In genomic region chr3:104631254-104631653, GRCh38 we compare ENCODE assay signal across 26 cellular contexts.
"Had no signal": no experiment of that assay in that cellular context is flagged by ENCODE, and none has a peak within 500 bp of the region (broad histone marks: within the 10 kb centered on the region; RNA-seq: fewer than 3 reads in every experiment).

No MANE protein-coding gene starts in this region.

- H3K4me3 Mint-ChIP-seq: mesothelial cell of epicardium; naive thymus-derived CD4-positive, alpha-beta T cell; natural killer cell treated with Interleukin-12 subunit alpha and Interleukin-12 subunit beta and Interleukin-15 and Interleukin-18, amount 100 ng/mL, for 72 hours; stimulated activated naive B cell treated with anti-CD40 and anti-IgM and Interleukin-4, amounts not matched to agents 10 μg/mL and 1 μg/mL and 100 μg/mL, for 72 hours; stimulated activated naive CD8-positive, alpha-beta T cell treated with anti-CD3 and anti-CD28 coated beads, Interleukin-15, Interleukin-2, amounts not matched to agents 100 ng/mL and 50 ng/mL, for 24 hours; type B pancreatic cell had no signal

- FAIRE-seq: keratinocyte had no signal

- H3K27ac ChIP-seq: heart left ventricle, left lung, lower lobe of right lung, ovary, right atrium auricular region, right lobe of liver, tibial nerve, vagina had no signal

- H3K27ac Mint-ChIP-seq: mesothelial cell of epicardium; naive thymus-derived CD4-positive, alpha-beta T cell; natural killer cell treated with Interleukin-12 subunit alpha and Interleukin-12 subunit beta and Interleukin-15 and Interleukin-18, amount 100 ng/mL, for 72 hours; progenitor cell of endocrine pancreas; stimulated activated naive B cell treated with anti-CD40 and anti-IgM and Interleukin-4, amounts not matched to agents 10 μg/mL and 1 μg/mL and 100 μg/mL, for 72 hours; stimulated activated naive CD8-positive, alpha-beta T cell treated with anti-CD3 and anti-CD28 coated beads, Interleukin-15, Interleukin-2, amounts not matched to agents 100 ng/mL and 50 ng/mL, for 24 hours; type B pancreatic cell had no signal

- H3K4me2 ChIP-seq: smooth muscle cell had no signal

- H3K4me3 ChIP-seq: heart left ventricle, left lung, lower lobe of right lung, ovary, right atrium auricular region, right lobe of liver, smooth muscle cell, tibial nerve, vagina had no signal

- H3K4me1 Mint-ChIP-seq: mesothelial cell of epicardium; naive thymus-derived CD4-positive, alpha-beta T cell had no signal

- DNase-seq: heart left ventricle; hypothalamus; left colon; left lung; lower lobe of right lung; mammary epithelial cell; mesendoderm; naive thymus-derived CD4-positive, alpha-beta T cell; ovary; right lobe of liver; stimulated activated CD4-positive, alpha-beta T cell treated with anti-CD3 and anti-CD28 coated beads, Interleukin-1b, Interleukin-23, amount 100 ng/mL, for 48 hours; stimulated activated CD4-positive, alpha-beta T cell treated with anti-CD3 and anti-CD28 coated beads, Interleukin-2, amount 100 ng/mL, for 48 hours; stimulated activated CD4-positive, alpha-beta T cell treated with anti-CD3 and anti-CD28 coated beads, Interleukin-4, amount 100 ng/mL, for 4 hours; stimulated activated CD8-positive, alpha-beta memory T cell treated with anti-CD3 and anti-CD28 coated beads, Interleukin-4, amount 100 ng/mL, for 48 hours; stimulated activated naive B cell treated with anti-CD40 and anti-IgM and Interleukin-4, amounts not matched to agents 10 μg/mL and 1 μg/mL and 100 μg/mL, for 72 hours; substantia nigra had no signal

- H3K36me3 ChIP-seq: heart left ventricle, left lung, lower lobe of right lung, ovary, right atrium auricular region, right lobe of liver, tibial nerve, vagina had no signal

- H3K27me3 Mint-ChIP-seq: natural killer cell treated with Interleukin-12 subunit alpha and Interleukin-12 subunit beta and Interleukin-15 and Interleukin-18, amount 100 ng/mL, for 72 hours; progenitor cell of endocrine pancreas; stimulated activated naive CD8-positive, alpha-beta T cell treated with anti-CD3 and anti-CD28 coated beads, Interleukin-15, Interleukin-2, amounts not matched to agents 100 ng/mL and 50 ng/mL, for 24 hours; type B pancreatic cell had no signal

- H3K9me3 Mint-ChIP-seq: stimulated activated naive CD8-positive, alpha-beta T cell treated with anti-CD3 and anti-CD28 coated beads, Interleukin-15, Interleukin-2, amounts not matched to agents 100 ng/mL and 50 ng/mL, for 24 hours had no signal

- H3K9me3 ChIP-seq: heart left ventricle, lower lobe of right lung, ovary, right atrium auricular region, right lobe of liver, tibial nerve, vagina had no signal

- H3K36me3 Mint-ChIP-seq: naive thymus-derived CD4-positive, alpha-beta T cell; natural killer cell treated with Interleukin-12 subunit alpha and Interleukin-12 subunit beta and Interleukin-15 and Interleukin-18, amount 100 ng/mL, for 72 hours had no signal

- H3K4me1 ChIP-seq: heart left ventricle, left lung, lower lobe of right lung, right atrium auricular region, right lobe of liver, tibial nerve, vagina had no signal

- ATAC-seq: heart left ventricle; left colon; left lung; lower lobe of right lung; naive thymus-derived CD4-positive, alpha-beta T cell; right lobe of liver had no signal
